30 cellular contexts compared by ENCODE assay signal in genomic region chr16:23785842-23786241, GRCh38. TPM values are rescaled to one million over a fixed set of nuclear protein-coding genes. Genes with fewer than 3 reads are reported as not detected.
A peak's percentile ranks its signal among the peaks of the same experiment; 100 is the strongest.
DNase-seq lines count a peak whose midpoint lies in the region; ATAC-seq, FAIRE-seq and TF ChIP-seq lines count a peak whose summit lies in the region.
"Had no signal": no experiment of that assay in that cellular context is flagged by ENCODE, and none has a peak within 500 bp of the region (broad histone marks: within the 10 kb centered on the region; RNA-seq: fewer than 3 reads in every experiment).

No MANE protein-coding gene starts in this region.

- H3K9ac ChIP-seq in HUES48 (ENCODE audit: low read depth, low read length) (no peak overlapping the region), H1 (replicated peaks in 1 of 4; ENCODE audit: extremely low read depth in 1 of 4, low read depth in 3 of 4, low read length in 3 of 4) (no peak overlapping the region)
- H3K9ac ChIP-seq: BLaER1 had no signal

- peak overlapping the region; percentile 89 for H2BK120ac ChIP-seq in H1 (replicated peaks; ENCODE audit: low read depth, low read length)

- H2AFZ ChIP-seq in GM23338 = peak overlapping the region; percentile 64; the same call in 1 of the 2 replicates
- 0 out of 2 replicates have a peak overlapping the region, but pooled peaks have one; percentile 6 for H2AFZ ChIP-seq in H1 (ENCODE audit: low read length)

- peak overlapping the region; percentile 33; the same call in 1 of the 2 replicates for H2BK15ac ChIP-seq in H1 (ENCODE audit: low read length)

- H3K36me3 ChIP-seq in GM23338 (ENCODE audit: insufficient read depth) (0 out of 2 replicates have a peak, but pooled peaks cover 3% of the 10 kb centered on the region), HUES48 (ENCODE audit: control insufficient read depth, insufficient read depth, low read length) (no peaks in the 10 kb centered on the region), H1 (ENCODE audit: control insufficient read depth in 2 of 4, insufficient read depth in 4 of 4, low read length in 3 of 4) (no peaks in the 10 kb centered on the region), spleen (no peaks in the 10 kb centered on the region)
- H3K36me3 ChIP-seq: BE2C, BLaER1 had no signal

- peaks cover 33% of the 10 kb centered on the region for H3K4me1 Mint-ChIP-seq in GM23338
- peaks cover 53% of the 10 kb centered on the region for H3K4me1 Mint-ChIP-seq in WTC11
- H3K4me1 Mint-ChIP-seq: CD4-positive, alpha-beta memory T cell; CD4-positive, CD25-positive, alpha-beta regulatory T cell; CD8-positive, alpha-beta memory T cell had no signal

- H3F3A ChIP-seq in GM23338 (replicated peaks; ENCODE audit: low read depth) = no peaks in the 10 kb centered on the region

- peak overlapping the region; percentile 63 for H4K5ac ChIP-seq in H1 (ENCODE audit: insufficient read length, low read depth, low read length)

- intact Hi-C loops in spleen (cut with DNase I; ENCODE audit: low total_unique reads) = no loop called here

- H3K79me2 ChIP-seq in GM23338 (replicated peaks; ENCODE audit: insufficient read depth) (no peaks in the 10 kb centered on the region), H1 (ENCODE audit: control insufficient read depth in 1 of 2, insufficient read depth in 2 of 2, low read length in 2 of 2) (no peaks in the 10 kb centered on the region)

- CTCF ChIA-PET in WTC11 (lab: Charles Lee) = interaction anchor here (1.0 to 3.4 kb wide), 3 partner anchors 15 to 20 kb away, joined by 3 to 19 read pairs (median 6); no protein-coding TSS in a partner anchor
- CTCF ChIA-PET in H1 (lab: Charles Lee; ENCODE audit: partially characterized antibody) = interaction anchor here (1.2 to 1.6 kb wide), 4 partner anchors 9 to 18 kb away, joined by 3 to 6 read pairs (median 5); no protein-coding TSS in a partner anchor

- H2AK5ac ChIP-seq in H1 (ENCODE audit: low read depth, low read length) = peak overlapping the region; percentile 43; the same call in 1 of the 2 replicates

- H3K27me3 ChIP-seq in GM23338 (ENCODE audit: insufficient read depth) (peaks cover 9% of the 10 kb centered on the region; the same call in 1 of the 2 replicates), HUES48 (ENCODE audit: control insufficient read depth, insufficient read depth, low read length) (no peaks in the 10 kb centered on the region), H1 (replicated peaks in 1 of 4; ENCODE audit: control insufficient read depth in 3 of 4, extremely low read depth in 1 of 4, insufficient read depth in 3 of 4, low read length in 3 of 4) (no peaks in the 10 kb centered on the region), spleen (replicated peaks in 1 of 7) (peaks cover 0 to 49% (median 0%) of the 10 kb centered on the region in 7 donors)
- H3K27me3 ChIP-seq: BLaER1 had no signal

- no peak for FAIRE-seq in H1 (lab: Jason Lieb, UNC)
- FAIRE-seq: A204.1, GM12891 had no signal

- TF ChIP-seq POLR2A in H1 (IDR thresholded peaks at IDR 0.05; ENCODE audit: control extremely low read depth in 1 of 2, low read depth in 2 of 2, low read length in 2 of 2) = no peak
- no peak for TF ChIP-seq POLR2A in spleen (IDR thresholded peaks at IDR 0.05)

- no peak for TF ChIP-seq RAD21 in H1 (IDR thresholded peaks at IDR 0.05 in 1 of 2, conservative IDR thresholded peaks at IDR 0.05 in 1 of 2; ENCODE audit: low read depth in 2 of 2, low read length in 2 of 2)

- no peaks in the 10 kb centered on the region for H3K79me1 ChIP-seq in H1 (ENCODE audit: low read depth, low read length)

- H3K27ac ChIP-seq in GM23338 (ENCODE audit: low read depth) (no peak overlapping the region), HUES48 (ENCODE audit: low read depth, low read length) (peak overlapping the region; percentile 87), H1 (ENCODE audit: low read depth, low read length) (no peak overlapping the region), spleen (no peak overlapping the region)
- H3K27ac ChIP-seq: BLaER1 had no signal

- TF ChIP-seq CTCF in GM23338 (conservative IDR thresholded peaks at IDR 0.05; ENCODE audit: low read depth in 2 of 2) = no peak
- TF ChIP-seq CTCF in WTC11 (IDR thresholded peaks at IDR 0.05) = no peak
- TF ChIP-seq CTCF in H1 (IDR thresholded peaks at IDR 0.05; ENCODE audit: control extremely low read depth in 1 of 3, insufficient read depth in 1 of 3, low read depth in 1 of 3, low read length in 3 of 3) = no peak
- TF ChIP-seq CTCF in spleen (IDR thresholded peaks at IDR 0.05 in 8 of 11, conservative IDR thresholded peaks at IDR 0.05 in 3 of 11) = no peak

- peak overlapping the region; percentile 98; the same call in 1 of the 2 replicates for H2BK5ac ChIP-seq in H1 (ENCODE audit: low read depth, low read length)

- H3K56ac ChIP-seq in H1 (replicated peaks; ENCODE audit: insufficient read length, low read depth, low read length) = no peak overlapping the region

- H3K4me1 ChIP-seq in GM23338 (ENCODE audit: insufficient read depth) (peaks cover 43% of the 10 kb centered on the region), HUES48 (ENCODE audit: control insufficient read depth, insufficient read depth, low read length) (peaks cover 23% of the 10 kb centered on the region), H1 (replicated peaks in 1 of 4; ENCODE audit: control insufficient read depth in 3 of 4, insufficient read depth in 4 of 4, low read length in 3 of 4) (peaks cover 3 to 30% (median 13%) of the 10 kb centered on the region in 4 experiments; a peak in 5 of 7 replicates), spleen (peaks cover 0 to 14% (median 2%) of the 10 kb centered on the region in 6 donors)
- H3K4me1 ChIP-seq: BE2C had no signal

- no peak overlapping the region for H3K4ac ChIP-seq in H1 (replicated peaks; ENCODE audit: insufficient read length, low read depth, low read length)

- H2BK20ac ChIP-seq in H1 (ENCODE audit: low read length) = peak overlapping the region; percentile 53

- H3K9me3 Mint-ChIP-seq in GM23338 (peaks cover 16% of the 10 kb centered on the region; the same call in 2 of the 3 replicates), WTC11 (peaks cover 10% of the 10 kb centered on the region)
- H3K9me3 Mint-ChIP-seq: CD4-positive, CD25-positive, alpha-beta regulatory T cell; CD8-positive, alpha-beta memory T cell had no signal

- no peaks in the 10 kb centered on the region for H3K9me3 ChIP-seq in HUES48 (ENCODE audit: control insufficient read depth, insufficient read depth, low read length)
- H3K9me3 ChIP-seq in H1 (ENCODE audit: insufficient read depth in 2 of 2, low read depth in 1 of 2, low read length in 1 of 2) = no peaks in the 10 kb centered on the region
- H3K9me3 ChIP-seq in spleen = no peaks in the 10 kb centered on the region
- H3K9me3 ChIP-seq: BE2C, BLaER1 had no signal

- H3K23me2 ChIP-seq in H1 (ENCODE audit: low read depth, low read length) = no peaks in the 10 kb centered on the region

- DNase-seq in GM23338 (ENCODE audit: low spot score) = no peak
- DNase-seq in WTC11 (ENCODE audit: low spot score) = no peak
- no peak for DNase-seq in H1 (ENCODE audit: low read depth in 1 of 2, low spot score in 2 of 2)
- no peak for DNase-seq in spleen
- DNase-seq: 8988T; ACHN; BE2C; C1 segment of cervical spinal cord; CD4-positive, alpha-beta memory T cell; CD4-positive, CD25-positive, alpha-beta regulatory T cell; CD8-positive, alpha-beta memory T cell; COR-L47; DMS 273 treated with DMSO at 0.1 percent for 48 hours; DMS153; DMS53; DMS79; DND-41; EL; GDM1 had no signal

- H3K4me3 Mint-ChIP-seq in GM23338 (no peak overlapping the region), WTC11 (no peak overlapping the region)
- H3K4me3 Mint-ChIP-seq: CD4-positive, alpha-beta memory T cell; CD4-positive, CD25-positive, alpha-beta regulatory T cell; CD8-positive, alpha-beta memory T cell had no signal

- WGBS in H1 (ENCODE audit: extremely low coverage in 1 of 2, insufficient coverage in 1 of 2, insufficient read length in 1 of 2, insufficient replicate concordance in 2 of 2, low coverage in 1 of 2, low lambda C conversion rate in 2 of 2, missing lambda C conversion rate in 1 of 2), 2 experiments = 85% methylated on average over 4 of the region's 4 CpGs; no CpG with 5 or more reads in 1 of the 2 experiments
- WGBS in spleen, 5 donors = 89 to 96% (median 95%) methylated on average over 4 of the region's 4 CpGs

- no peak overlapping the region; the same call in 1 of the 2 replicates for H4K8ac ChIP-seq in H1 (ENCODE audit: extremely low read depth, insufficient read depth, low read length)

- H3K4me2 ChIP-seq in GM23338 (no peak overlapping the region), H1 (ENCODE audit: insufficient read depth in 1 of 2, low read depth in 2 of 2, low read length in 2 of 2) (no peak overlapping the region; a peak in 1 of 4 replicates)
- H3K4me2 ChIP-seq: BLaER1 had no signal

- no peak overlapping the region for H3K23ac ChIP-seq in H1 (ENCODE audit: insufficient read length)

- no peak for TF ChIP-seq EP300 in H1 (IDR thresholded peaks at IDR 0.05; ENCODE audit: borderline replicate concordance in 1 of 2, low read depth in 2 of 2, low read length in 2 of 2)

- peak overlapping the region; percentile 78 for H4K91ac ChIP-seq in H1 (replicated peaks; ENCODE audit: insufficient read length, low read length)

- H3K9me2 ChIP-seq in GM23338 (ENCODE audit: insufficient read depth) = peaks cover 14% of the 10 kb centered on the region

- H3K27ac Mint-ChIP-seq in GM23338 (no peak overlapping the region), WTC11 (no peak overlapping the region)
- H3K27ac Mint-ChIP-seq: CD14-positive monocyte; CD4-positive, CD25-positive, alpha-beta regulatory T cell had no signal

- peak overlapping the region; percentile 97 for H2BK12ac ChIP-seq in H1 (ENCODE audit: low read depth, low read length)

- no peak for ATAC-seq in GM23338
- no peak for ATAC-seq in WTC11
- no peak for ATAC-seq in GM21390 (IDR thresholded peaks at IDR 0.05; ENCODE audit: unreplicated experiment)
- ATAC-seq in esophagus mucosa = no peak
- no peak for ATAC-seq in GM18873 (IDR thresholded peaks at IDR 0.05; ENCODE audit: low FRiP score, unreplicated experiment)

- H3K18ac ChIP-seq in H1 (ENCODE audit: extremely low read depth, low read length) = peak overlapping the region; percentile 88

- H3K4me3 ChIP-seq in GM23338 = no peak overlapping the region
- no peak overlapping the region for H3K4me3 ChIP-seq in HUES48 (ENCODE audit: low read depth, low read length)
- no peak overlapping the region for H3K4me3 ChIP-seq in H1 (ENCODE audit: extremely low read depth in 1 of 4, insufficient read depth in 2 of 4, low read depth in 3 of 4, low read length in 4 of 4)
- no peak overlapping the region for H3K4me3 ChIP-seq in spleen
- H3K4me3 ChIP-seq: BLaER1 had no signal

- H3K27me3 Mint-ChIP-seq in GM23338 (ENCODE audit: insufficient read depth, low read depth, poor library complexity) (peaks cover 8% of the 10 kb centered on the region), WTC11 (ENCODE audit: low read depth) (peaks cover 93% of the 10 kb centered on the region)

- POLR2A ChIA-PET in WTC11 (lab: Charles Lee) (no interaction called here), H1 (lab: Charles Lee; ENCODE audit: partially characterized antibody) (interaction anchor here (1.4 to 1.8 kb wide), 3 partner anchors 11 to 76 kb away, joined by 3 to 6 read pairs (median 5); no protein-coding TSS in a partner anchor)

- no peak overlapping the region for H3K14ac ChIP-seq in H1 (ENCODE audit: insufficient read length)

- peaks cover 14% of the 10 kb centered on the region; the same call in 2 of the 3 replicates for H3K36me3 Mint-ChIP-seq in GM23338 (ENCODE audit: low read depth)
- H3K36me3 Mint-ChIP-seq in WTC11 = peaks cover 6% of the 10 kb centered on the region; the same call in 1 of the 2 replicates
- H3K36me3 Mint-ChIP-seq: CD4-positive, alpha-beta memory T cell; CD4-positive, CD25-positive, alpha-beta regulatory T cell had no signal

- H4K20me1 ChIP-seq in GM23338 (replicated peaks; ENCODE audit: insufficient read depth) (no peaks in the 10 kb centered on the region), H1 (replicated peaks in 1 of 2; ENCODE audit: control insufficient read depth in 1 of 2, insufficient read depth in 2 of 2, low read length in 2 of 2) (no peaks in the 10 kb centered on the region)
- H4K20me1 ChIP-seq: BLaER1 had no signal

RNA-seq across cellular contexts. Expression of gene CHP2, which starts 31.0 kb away (rescaled TPM):
- total RNA-seq in GM23338 (2014; rRNA removed; shearing (Covaris generic)) = 3.3 and 3.7 TPM in 2 replicates
- 2.3 and 2.4 TPM in 2 replicates for polyA plus RNA-seq in GM23338 (2016; fragmentation: Nextera tagmentation; extraction: Ambion mirVana)
- 2.1 to 4.7 TPM (median 4.6 TPM) in 3 replicates for total RNA-seq in WTC11 (2021)
- 1.6 and 1.7 TPM in 2 replicates for total RNA-seq in H1 (2021; fragmentation: NEBNext Ultra II Directional; extraction: Animal tissue kit (Norgen Biotek cat#: 25700))
- polyA plus RNA-seq in H1 (2011; rRNA removed) = 1.3 and 2.6 TPM in 2 replicates
- 2.6 TPM for polyA plus RNA-seq in H1 (2011; cell fraction: cytosol; rRNA removed)
- polyA plus RNA-seq in H1 (2011; cell fraction: nucleus; rRNA removed) = 2.0 TPM
- polyA plus RNA-seq in H1 (2012, experiment 1 of 2) = 2.9 to 4.5 TPM (median 3.9 TPM) in 4 replicates
- polyA plus RNA-seq in H1 (2012, experiment 2 of 2) = 1.1 TPM
- 0.99 TPM for polyA plus RNA-seq in H1 (2013, experiment 1 of 2)
- 1.1 TPM for polyA plus RNA-seq in H1 (2013, experiment 2 of 2)
- polyA minus RNA-seq in H1 (2011; rRNA and poly(A)+ RNA removed) = 2.4 and 2.7 TPM in 2 replicates
- polyA minus RNA-seq in H1 (2011; cell fraction: cytosol; rRNA and poly(A)+ RNA removed) = 1.4 TPM
- polyA minus RNA-seq in H1 (2011; cell fraction: nucleus; rRNA and poly(A)+ RNA removed) = 1.5 TPM
- 0.08 TPM for total RNA-seq in esophagus mucosa
- total RNA-seq in spleen = not detected
- polyA plus RNA-seq in spleen = under 1 TPM in 1 of 3 donors, not detected in 2; 0.06 TPM
- total RNA-seq: CD4-positive, alpha-beta memory T cell; CD4-positive, CD25-positive, alpha-beta regulatory T cell; CD8-positive, alpha-beta memory T cell; Daoy; G401 had no signal
- polyA plus RNA-seq: AG04450; CD14-positive monocyte; CD4-positive, alpha-beta memory T cell; CD4-positive, CD25-positive, alpha-beta regulatory T cell; CD8-positive, alpha-beta memory T cell had no signal

RNA-seq across cellular contexts. Expression of gene PRKCB, which starts 49.9 kb away (rescaled TPM):
- 9.2 and 16.4 TPM in 2 replicates for total RNA-seq in GM23338 (2014; rRNA removed; shearing (Covaris generic))
- polyA plus RNA-seq in GM23338 (2016; fragmentation: Nextera tagmentation; extraction: Ambion mirVana) (3.7 and 3.8 TPM in 2 replicates), H1 (2011; rRNA removed) (7.1 and 16.7 TPM in 2 replicates), spleen (10 to 100 TPM; 33.8 to 53.5 (median 39.3) TPM)
- total RNA-seq in WTC11 (2021) (6.9 to 13.4 TPM (median 11.3 TPM) in 3 replicates), esophagus mucosa (0.76 TPM), spleen (100 to 1,000 TPM; 169 to 284 (median 189) TPM)
- 12.1 and 13.0 TPM in 2 replicates for total RNA-seq in H1 (2021; fragmentation: NEBNext Ultra II Directional; extraction: Animal tissue kit (Norgen Biotek cat#: 25700))
- polyA plus RNA-seq in H1 (2011; cell fraction: cytosol; rRNA removed) = 7.8 TPM
- 32.4 TPM for polyA plus RNA-seq in H1 (2011; cell fraction: nucleus; rRNA removed)
- polyA plus RNA-seq in H1 (2012, experiment 1 of 2) = 8.6 to 10.7 TPM (median 9.8 TPM) in 4 replicates
- 1.7 TPM for polyA plus RNA-seq in H1 (2012, experiment 2 of 2)
- polyA plus RNA-seq in H1 (2013, experiment 1 of 2) = 6.0 TPM
- 5.0 TPM for polyA plus RNA-seq in H1 (2013, experiment 2 of 2)
- polyA minus RNA-seq in H1 (2011; rRNA and poly(A)+ RNA removed) = 47.1 and 51.5 TPM in 2 replicates
- polyA minus RNA-seq in H1 (2011; cell fraction: cytosol; rRNA and poly(A)+ RNA removed) = 10.6 TPM
- 22.7 TPM for polyA minus RNA-seq in H1 (2011; cell fraction: nucleus; rRNA and poly(A)+ RNA removed)
- total RNA-seq: G401 had no signal
- polyA plus RNA-seq: AG04450 had no signal
